Comparison of ENCODE assay signal across 15 cellular contexts in genomic region chr16:56247018-56247417, GRCh38.
"Had no signal": no experiment of that assay in that cellular context is flagged by ENCODE, and none has a peak within 500 bp of the region (broad histone marks: within the 10 kb centered on the region; RNA-seq: fewer than 3 reads in every experiment).

No MANE protein-coding gene starts in this region.

- H3K9me3 ChIP-seq: breast epithelium, left ventricle myocardium inferior, tibial artery, vagina had no signal

- ATAC-seq: activated T-cell treated with anti-CD3 and anti-CD28 coated beads, Interleukin-2, amount 50 U/mL, for 72 hours; esophagus mucosa; natural killer cell treated with Interleukin-12 subunit alpha and Interleukin-12 subunit beta and Interleukin-15 and Interleukin-18, amount 100 ng/mL, for 72 hours had no signal

- H3K27ac Mint-ChIP-seq: activated naive CD8-positive, alpha-beta T cell treated with anti-CD3 and anti-CD28 coated beads, Interleukin-2, amount 10 ng/mL, durations not matched to agents 7 days and 5 days; activated T-cell treated with anti-CD3 and anti-CD28 coated beads, Interleukin-2, amount 50 U/mL, for 72 hours; natural killer cell treated with Interleukin-12 subunit alpha and Interleukin-12 subunit beta and Interleukin-15 and Interleukin-18, amount 100 ng/mL, for 72 hours; progenitor cell of endocrine pancreas; WTC11 had no signal

- H3K4me1 Mint-ChIP-seq: activated naive CD8-positive, alpha-beta T cell treated with anti-CD3 and anti-CD28 coated beads, Interleukin-2, amount 10 ng/mL, durations not matched to agents 7 days and 5 days had no signal

- H3K27me3 Mint-ChIP-seq: progenitor cell of endocrine pancreas had no signal

- H3K4me2 ChIP-seq: hepatocyte had no signal

- H3K36me3 ChIP-seq: breast epithelium, left ventricle myocardium inferior, tibial artery, vagina had no signal

- H3K36me3 Mint-ChIP-seq: activated naive CD8-positive, alpha-beta T cell treated with anti-CD3 and anti-CD28 coated beads, Interleukin-2, amount 10 ng/mL, durations not matched to agents 7 days and 5 days; natural killer cell treated with Interleukin-12 subunit alpha and Interleukin-12 subunit beta and Interleukin-15 and Interleukin-18, amount 100 ng/mL, for 72 hours had no signal

- H3K4me3 ChIP-seq: breast epithelium, hepatocyte, left ventricle myocardium inferior, tibial artery, vagina had no signal

- H3K27ac ChIP-seq: hepatocyte, tibial artery, vagina had no signal

- DNase-seq: activated CD4-positive, alpha-beta T cell treated with anti-CD3 and anti-CD28 coated beads for 48 hours; activated CD8-positive, alpha-beta memory T cell treated with anti-CD3 and anti-CD28 coated beads, Interleukin-2, amount 50 U/mL, for 48 hours; activated naive CD4-positive, alpha-beta T cell; activated naive CD8-positive, alpha-beta T cell treated with anti-CD3 and anti-CD28 coated beads, Interleukin-2, amount 10 ng/mL, durations not matched to agents 7 days and 5 days; activated T-cell treated with anti-CD3 and anti-CD28 coated beads, Interleukin-2, amount 50 U/mL, for 72 hours; left ventricle myocardium inferior; T-helper 2 cell had no signal

- H3K9me3 Mint-ChIP-seq: activated naive CD8-positive, alpha-beta T cell treated with anti-CD3 and anti-CD28 coated beads, Interleukin-2, amount 10 ng/mL, durations not matched to agents 7 days and 5 days; activated T-cell treated with anti-CD3 and anti-CD28 coated beads, Interleukin-2, amount 50 U/mL, for 72 hours; natural killer cell treated with Interleukin-12 subunit alpha and Interleukin-12 subunit beta and Interleukin-15 and Interleukin-18, amount 100 ng/mL, for 72 hours; WTC11 had no signal

- H2AFZ ChIP-seq: hepatocyte had no signal

- H3K79me2 ChIP-seq: hepatocyte had no signal

- H3K27me3 ChIP-seq: breast epithelium, hepatocyte, tibial artery, vagina had no signal

- H3K4me1 ChIP-seq: breast epithelium had no signal

- H3K4me3 Mint-ChIP-seq: activated naive CD8-positive, alpha-beta T cell treated with anti-CD3 and anti-CD28 coated beads, Interleukin-2, amount 10 ng/mL, durations not matched to agents 7 days and 5 days; activated T-cell treated with anti-CD3 and anti-CD28 coated beads, Interleukin-2, amount 50 U/mL, for 72 hours; natural killer cell treated with Interleukin-12 subunit alpha and Interleukin-12 subunit beta and Interleukin-15 and Interleukin-18, amount 100 ng/mL, for 72 hours; WTC11 had no signal
